In the genomic region with DNA sequence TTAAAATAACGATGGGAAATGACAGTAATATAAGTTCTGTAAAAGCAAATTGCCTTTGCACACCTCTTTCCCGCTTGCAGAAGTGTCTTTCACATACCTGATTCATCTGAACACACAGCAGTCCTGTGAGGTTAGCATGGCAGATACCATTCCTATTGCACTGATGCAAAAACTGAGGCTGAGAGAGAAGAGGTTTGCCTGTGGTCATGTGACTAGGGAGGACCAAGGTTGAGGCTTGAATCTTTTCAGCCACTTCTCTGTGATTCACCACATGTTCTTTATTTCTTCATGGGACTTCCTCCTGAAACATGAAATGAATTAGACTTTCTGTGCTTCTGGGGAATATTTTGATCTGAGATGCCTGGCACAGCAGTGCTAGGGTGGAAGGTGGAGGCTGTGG, we compare ENCODE assay signal across 1 cellular context.
TF ChIP-seq lines count a peak whose summit lies in the region.

No MANE protein-coding gene starts in this region.

TF ChIP-seq in K562, 482 proteins besides CTCF, POLR2A, EP300 and RAD21 (continued from another document and continues in another):
- TF ChIP-seq, protein P1, sequence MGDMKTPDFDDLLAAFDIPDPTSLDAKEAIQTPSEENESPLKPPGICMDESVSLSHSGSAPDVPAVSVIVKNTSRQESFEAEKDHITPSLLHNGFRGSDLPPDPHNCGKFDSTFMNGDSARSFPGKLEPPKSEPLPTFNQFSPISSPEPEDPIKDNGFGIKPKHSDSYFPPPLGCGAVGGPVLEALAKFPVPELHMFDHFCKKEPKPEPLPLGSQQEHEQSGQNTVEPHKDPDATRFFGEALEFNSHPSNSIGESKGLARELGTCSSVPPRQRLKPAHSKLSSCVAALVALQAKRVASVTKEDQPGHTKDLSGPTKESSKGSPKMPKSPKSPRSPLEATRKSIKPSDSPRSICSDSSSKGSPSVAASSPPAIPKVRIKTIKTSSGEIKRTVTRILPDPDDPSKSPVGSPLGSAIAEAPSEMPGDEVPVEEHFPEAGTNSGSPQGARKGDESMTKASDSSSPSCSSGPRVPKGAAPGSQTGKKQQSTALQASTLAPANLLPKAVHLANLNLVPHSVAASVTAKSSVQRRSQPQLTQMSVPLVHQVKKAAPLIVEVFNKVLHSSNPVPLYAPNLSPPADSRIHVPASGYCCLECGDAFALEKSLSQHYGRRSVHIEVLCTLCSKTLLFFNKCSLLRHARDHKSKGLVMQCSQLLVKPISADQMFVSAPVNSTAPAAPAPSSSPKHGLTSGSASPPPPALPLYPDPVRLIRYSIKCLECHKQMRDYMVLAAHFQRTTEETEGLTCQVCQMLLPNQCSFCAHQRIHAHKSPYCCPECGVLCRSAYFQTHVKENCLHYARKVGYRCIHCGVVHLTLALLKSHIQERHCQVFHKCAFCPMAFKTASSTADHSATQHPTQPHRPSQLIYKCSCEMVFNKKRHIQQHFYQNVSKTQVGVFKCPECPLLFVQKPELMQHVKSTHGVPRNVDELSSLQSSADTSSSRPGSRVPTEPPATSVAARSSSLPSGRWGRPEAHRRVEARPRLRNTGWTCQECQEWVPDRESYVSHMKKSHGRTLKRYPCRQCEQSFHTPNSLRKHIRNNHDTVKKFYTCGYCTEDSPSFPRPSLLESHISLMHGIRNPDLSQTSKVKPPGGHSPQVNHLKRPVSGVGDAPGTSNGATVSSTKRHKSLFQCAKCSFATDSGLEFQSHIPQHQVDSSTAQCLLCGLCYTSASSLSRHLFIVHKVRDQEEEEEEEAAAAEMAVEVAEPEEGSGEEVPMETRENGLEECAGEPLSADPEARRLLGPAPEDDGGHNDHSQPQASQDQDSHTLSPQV (IDR thresholded peaks at IDR 0.05): no peak
- TF ChIP-seq, protein P2, sequence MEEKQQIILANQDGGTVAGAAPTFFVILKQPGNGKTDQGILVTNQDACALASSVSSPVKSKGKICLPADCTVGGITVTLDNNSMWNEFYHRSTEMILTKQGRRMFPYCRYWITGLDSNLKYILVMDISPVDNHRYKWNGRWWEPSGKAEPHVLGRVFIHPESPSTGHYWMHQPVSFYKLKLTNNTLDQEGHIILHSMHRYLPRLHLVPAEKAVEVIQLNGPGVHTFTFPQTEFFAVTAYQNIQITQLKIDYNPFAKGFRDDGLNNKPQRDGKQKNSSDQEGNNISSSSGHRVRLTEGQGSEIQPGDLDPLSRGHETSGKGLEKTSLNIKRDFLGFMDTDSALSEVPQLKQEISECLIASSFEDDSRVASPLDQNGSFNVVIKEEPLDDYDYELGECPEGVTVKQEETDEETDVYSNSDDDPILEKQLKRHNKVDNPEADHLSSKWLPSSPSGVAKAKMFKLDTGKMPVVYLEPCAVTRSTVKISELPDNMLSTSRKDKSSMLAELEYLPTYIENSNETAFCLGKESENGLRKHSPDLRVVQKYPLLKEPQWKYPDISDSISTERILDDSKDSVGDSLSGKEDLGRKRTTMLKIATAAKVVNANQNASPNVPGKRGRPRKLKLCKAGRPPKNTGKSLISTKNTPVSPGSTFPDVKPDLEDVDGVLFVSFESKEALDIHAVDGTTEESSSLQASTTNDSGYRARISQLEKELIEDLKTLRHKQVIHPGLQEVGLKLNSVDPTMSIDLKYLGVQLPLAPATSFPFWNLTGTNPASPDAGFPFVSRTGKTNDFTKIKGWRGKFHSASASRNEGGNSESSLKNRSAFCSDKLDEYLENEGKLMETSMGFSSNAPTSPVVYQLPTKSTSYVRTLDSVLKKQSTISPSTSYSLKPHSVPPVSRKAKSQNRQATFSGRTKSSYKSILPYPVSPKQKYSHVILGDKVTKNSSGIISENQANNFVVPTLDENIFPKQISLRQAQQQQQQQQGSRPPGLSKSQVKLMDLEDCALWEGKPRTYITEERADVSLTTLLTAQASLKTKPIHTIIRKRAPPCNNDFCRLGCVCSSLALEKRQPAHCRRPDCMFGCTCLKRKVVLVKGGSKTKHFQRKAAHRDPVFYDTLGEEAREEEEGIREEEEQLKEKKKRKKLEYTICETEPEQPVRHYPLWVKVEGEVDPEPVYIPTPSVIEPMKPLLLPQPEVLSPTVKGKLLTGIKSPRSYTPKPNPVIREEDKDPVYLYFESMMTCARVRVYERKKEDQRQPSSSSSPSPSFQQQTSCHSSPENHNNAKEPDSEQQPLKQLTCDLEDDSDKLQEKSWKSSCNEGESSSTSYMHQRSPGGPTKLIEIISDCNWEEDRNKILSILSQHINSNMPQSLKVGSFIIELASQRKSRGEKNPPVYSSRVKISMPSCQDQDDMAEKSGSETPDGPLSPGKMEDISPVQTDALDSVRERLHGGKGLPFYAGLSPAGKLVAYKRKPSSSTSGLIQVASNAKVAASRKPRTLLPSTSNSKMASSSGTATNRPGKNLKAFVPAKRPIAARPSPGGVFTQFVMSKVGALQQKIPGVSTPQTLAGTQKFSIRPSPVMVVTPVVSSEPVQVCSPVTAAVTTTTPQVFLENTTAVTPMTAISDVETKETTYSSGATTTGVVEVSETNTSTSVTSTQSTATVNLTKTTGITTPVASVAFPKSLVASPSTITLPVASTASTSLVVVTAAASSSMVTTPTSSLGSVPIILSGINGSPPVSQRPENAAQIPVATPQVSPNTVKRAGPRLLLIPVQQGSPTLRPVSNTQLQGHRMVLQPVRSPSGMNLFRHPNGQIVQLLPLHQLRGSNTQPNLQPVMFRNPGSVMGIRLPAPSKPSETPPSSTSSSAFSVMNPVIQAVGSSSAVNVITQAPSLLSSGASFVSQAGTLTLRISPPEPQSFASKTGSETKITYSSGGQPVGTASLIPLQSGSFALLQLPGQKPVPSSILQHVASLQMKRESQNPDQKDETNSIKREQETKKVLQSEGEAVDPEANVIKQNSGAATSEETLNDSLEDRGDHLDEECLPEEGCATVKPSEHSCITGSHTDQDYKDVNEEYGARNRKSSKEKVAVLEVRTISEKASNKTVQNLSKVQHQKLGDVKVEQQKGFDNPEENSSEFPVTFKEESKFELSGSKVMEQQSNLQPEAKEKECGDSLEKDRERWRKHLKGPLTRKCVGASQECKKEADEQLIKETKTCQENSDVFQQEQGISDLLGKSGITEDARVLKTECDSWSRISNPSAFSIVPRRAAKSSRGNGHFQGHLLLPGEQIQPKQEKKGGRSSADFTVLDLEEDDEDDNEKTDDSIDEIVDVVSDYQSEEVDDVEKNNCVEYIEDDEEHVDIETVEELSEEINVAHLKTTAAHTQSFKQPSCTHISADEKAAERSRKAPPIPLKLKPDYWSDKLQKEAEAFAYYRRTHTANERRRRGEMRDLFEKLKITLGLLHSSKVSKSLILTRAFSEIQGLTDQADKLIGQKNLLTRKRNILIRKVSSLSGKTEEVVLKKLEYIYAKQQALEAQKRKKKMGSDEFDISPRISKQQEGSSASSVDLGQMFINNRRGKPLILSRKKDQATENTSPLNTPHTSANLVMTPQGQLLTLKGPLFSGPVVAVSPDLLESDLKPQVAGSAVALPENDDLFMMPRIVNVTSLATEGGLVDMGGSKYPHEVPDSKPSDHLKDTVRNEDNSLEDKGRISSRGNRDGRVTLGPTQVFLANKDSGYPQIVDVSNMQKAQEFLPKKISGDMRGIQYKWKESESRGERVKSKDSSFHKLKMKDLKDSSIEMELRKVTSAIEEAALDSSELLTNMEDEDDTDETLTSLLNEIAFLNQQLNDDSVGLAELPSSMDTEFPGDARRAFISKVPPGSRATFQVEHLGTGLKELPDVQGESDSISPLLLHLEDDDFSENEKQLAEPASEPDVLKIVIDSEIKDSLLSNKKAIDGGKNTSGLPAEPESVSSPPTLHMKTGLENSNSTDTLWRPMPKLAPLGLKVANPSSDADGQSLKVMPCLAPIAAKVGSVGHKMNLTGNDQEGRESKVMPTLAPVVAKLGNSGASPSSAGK (IDR thresholded peaks at IDR 0.05): no peak
- TF ChIP-seq MEF2D (tag; conservative IDR thresholded peaks at IDR 0.05; ENCODE audit: low read depth) (no peak), JUNB (CRISPR knock-in tag; conservative IDR thresholded peaks at IDR 0.05) (no peak), RAD51 (IDR thresholded peaks at IDR 0.05; ENCODE audit: borderline replicate concordance, low read depth) (peak; percentile 67), NCOA6 (IDR thresholded peaks at IDR 0.05) (no peak), TOE1 (IDR thresholded peaks at IDR 0.05; ENCODE audit: borderline replicate concordance) (peak; percentile 73; the same call in 1 of the 2 replicates), TOE1 (CRISPR knock-in tag; IDR thresholded peaks at IDR 0.05; ENCODE audit: borderline replicate concordance, low read depth) (no peak), SNRNP70 (optimal IDR thresholded peaks at IDR 0.05; ENCODE audit: low read depth, low read length) (no peak), KDM5B (IDR thresholded peaks at IDR 0.05; ENCODE audit: insufficient replicate concordance, low read depth, low read length) (no peak), ZC3H11A (IDR thresholded peaks at IDR 0.05; ENCODE audit: low read depth, low read length) (no peak), SMAD4 (CRISPR knock-in tag; conservative IDR thresholded peaks at IDR 0.05) (no peak), ZKSCAN3 (CRISPR knock-in tag; IDR thresholded peaks at IDR 0.05) (no peak), SMAD3 (CRISPR knock-in tag; conservative IDR thresholded peaks at IDR 0.05) (no peak), PHTF2 (CRISPR knock-in tag; IDR thresholded peaks at IDR 0.05) (no peak)
- TF ChIP-seq, protein P3, sequence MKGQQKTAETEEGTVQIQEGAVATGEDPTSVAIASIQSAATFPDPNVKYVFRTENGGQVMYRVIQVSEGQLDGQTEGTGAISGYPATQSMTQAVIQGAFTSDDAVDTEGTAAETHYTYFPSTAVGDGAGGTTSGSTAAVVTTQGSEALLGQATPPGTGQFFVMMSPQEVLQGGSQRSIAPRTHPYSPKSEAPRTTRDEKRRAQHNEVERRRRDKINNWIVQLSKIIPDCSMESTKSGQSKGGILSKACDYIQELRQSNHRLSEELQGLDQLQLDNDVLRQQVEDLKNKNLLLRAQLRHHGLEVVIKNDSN (CRISPR knock-in tag; IDR thresholded peaks at IDR 0.05): peak; percentile 60
- TF ChIP-seq, protein P4, sequence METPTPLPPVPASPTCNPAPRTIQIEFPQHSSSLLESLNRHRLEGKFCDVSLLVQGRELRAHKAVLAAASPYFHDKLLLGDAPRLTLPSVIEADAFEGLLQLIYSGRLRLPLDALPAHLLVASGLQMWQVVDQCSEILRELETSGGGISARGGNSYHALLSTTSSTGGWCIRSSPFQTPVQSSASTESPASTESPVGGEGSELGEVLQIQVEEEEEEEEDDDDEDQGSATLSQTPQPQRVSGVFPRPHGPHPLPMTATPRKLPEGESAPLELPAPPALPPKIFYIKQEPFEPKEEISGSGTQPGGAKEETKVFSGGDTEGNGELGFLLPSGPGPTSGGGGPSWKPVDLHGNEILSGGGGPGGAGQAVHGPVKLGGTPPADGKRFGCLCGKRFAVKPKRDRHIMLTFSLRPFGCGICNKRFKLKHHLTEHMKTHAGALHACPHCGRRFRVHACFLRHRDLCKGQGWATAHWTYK (CRISPR knock-in tag; IDR thresholded peaks at IDR 0.05): no peak
- TF ChIP-seq, protein P5, sequence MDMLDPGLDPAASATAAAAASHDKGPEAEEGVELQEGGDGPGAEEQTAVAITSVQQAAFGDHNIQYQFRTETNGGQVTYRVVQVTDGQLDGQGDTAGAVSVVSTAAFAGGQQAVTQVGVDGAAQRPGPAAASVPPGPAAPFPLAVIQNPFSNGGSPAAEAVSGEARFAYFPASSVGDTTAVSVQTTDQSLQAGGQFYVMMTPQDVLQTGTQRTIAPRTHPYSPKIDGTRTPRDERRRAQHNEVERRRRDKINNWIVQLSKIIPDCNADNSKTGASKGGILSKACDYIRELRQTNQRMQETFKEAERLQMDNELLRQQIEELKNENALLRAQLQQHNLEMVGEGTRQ (CRISPR knock-in tag; IDR thresholded peaks at IDR 0.05): peak; percentile 65
- TF ChIP-seq, protein P6, sequence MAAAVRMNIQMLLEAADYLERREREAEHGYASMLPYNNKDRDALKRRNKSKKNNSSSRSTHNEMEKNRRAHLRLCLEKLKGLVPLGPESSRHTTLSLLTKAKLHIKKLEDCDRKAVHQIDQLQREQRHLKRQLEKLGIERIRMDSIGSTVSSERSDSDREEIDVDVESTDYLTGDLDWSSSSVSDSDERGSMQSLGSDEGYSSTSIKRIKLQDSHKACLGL (CRISPR knock-in tag; IDR thresholded peaks at IDR 0.05; ENCODE audit: borderline replicate concordance, poor library complexity, severe bottlenecking): no peak
- TF ChIP-seq, protein P7, sequence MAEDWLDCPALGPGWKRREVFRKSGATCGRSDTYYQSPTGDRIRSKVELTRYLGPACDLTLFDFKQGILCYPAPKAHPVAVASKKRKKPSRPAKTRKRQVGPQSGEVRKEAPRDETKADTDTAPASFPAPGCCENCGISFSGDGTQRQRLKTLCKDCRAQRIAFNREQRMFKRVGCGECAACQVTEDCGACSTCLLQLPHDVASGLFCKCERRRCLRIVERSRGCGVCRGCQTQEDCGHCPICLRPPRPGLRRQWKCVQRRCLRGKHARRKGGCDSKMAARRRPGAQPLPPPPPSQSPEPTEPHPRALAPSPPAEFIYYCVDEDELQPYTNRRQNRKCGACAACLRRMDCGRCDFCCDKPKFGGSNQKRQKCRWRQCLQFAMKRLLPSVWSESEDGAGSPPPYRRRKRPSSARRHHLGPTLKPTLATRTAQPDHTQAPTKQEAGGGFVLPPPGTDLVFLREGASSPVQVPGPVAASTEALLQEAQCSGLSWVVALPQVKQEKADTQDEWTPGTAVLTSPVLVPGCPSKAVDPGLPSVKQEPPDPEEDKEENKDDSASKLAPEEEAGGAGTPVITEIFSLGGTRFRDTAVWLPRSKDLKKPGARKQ (CRISPR knock-in tag; IDR thresholded peaks at IDR 0.05): no peak
- TF ChIP-seq, protein P8, sequence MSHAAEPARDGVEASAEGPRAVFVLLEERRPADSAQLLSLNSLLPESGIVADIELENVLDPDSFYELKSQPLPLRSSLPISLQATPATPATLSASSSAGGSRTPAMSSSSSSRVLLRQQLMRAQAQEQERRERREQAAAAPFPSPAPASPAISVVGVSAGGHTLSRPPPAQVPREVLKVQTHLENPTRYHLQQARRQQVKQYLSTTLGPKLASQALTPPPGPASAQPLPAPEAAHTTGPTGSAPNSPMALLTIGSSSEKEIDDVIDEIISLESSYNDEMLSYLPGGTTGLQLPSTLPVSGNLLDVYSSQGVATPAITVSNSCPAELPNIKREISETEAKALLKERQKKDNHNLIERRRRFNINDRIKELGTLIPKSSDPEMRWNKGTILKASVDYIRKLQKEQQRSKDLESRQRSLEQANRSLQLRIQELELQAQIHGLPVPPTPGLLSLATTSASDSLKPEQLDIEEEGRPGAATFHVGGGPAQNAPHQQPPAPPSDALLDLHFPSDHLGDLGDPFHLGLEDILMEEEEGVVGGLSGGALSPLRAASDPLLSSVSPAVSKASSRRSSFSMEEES (CRISPR knock-in tag; IDR thresholded peaks at IDR 0.05): peak; percentile 89
- TF ChIP-seq, protein P9, sequence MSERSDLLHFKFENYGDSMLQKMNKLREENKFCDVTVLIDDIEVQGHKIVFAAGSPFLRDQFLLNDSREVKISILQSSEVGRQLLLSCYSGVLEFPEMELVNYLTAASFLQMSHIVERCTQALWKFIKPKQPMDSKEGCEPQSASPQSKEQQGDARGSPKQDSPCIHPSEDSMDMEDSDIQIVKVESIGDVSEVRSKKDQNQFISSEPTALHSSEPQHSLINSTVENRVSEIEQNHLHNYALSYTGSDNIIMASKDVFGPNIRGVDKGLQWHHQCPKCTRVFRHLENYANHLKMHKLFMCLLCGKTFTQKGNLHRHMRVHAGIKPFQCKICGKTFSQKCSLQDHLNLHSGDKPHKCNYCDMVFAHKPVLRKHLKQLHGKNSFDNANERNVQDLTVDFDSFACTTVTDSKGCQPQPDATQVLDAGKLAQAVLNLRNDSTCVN (CRISPR knock-in tag; IDR thresholded peaks at IDR 0.05): no peak
- TF ChIP-seq, protein P10, sequence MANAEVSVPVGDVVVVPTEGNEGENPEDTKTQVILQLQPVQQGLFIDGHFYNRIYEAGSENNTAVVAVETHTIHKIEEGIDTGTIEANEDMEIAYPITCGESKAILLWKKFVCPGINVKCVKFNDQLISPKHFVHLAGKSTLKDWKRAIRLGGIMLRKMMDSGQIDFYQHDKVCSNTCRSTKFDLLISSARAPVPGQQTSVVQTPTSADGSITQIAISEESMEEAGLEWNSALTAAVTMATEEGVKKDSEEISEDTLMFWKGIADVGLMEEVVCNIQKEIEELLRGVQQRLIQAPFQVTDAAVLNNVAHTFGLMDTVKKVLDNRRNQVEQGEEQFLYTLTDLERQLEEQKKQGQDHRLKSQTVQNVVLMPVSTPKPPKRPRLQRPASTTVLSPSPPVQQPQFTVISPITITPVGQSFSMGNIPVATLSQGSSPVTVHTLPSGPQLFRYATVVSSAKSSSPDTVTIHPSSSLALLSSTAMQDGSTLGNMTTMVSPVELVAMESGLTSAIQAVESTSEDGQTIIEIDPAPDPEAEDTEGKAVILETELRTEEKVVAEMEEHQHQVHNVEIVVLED (CRISPR knock-in tag; IDR thresholded peaks at IDR 0.05): no peak
